ENCODE assay signal across 1 cellular context in genomic region chr16:378113-378820, GRCh38.
TF ChIP-seq lines count a peak whose summit lies in the region.

No MANE protein-coding gene starts in this region.

TF ChIP-seq in K562, 482 proteins besides CTCF, POLR2A, EP300 and RAD21:
- peak; percentile 45 for TF ChIP-seq RBFOX2 (IDR thresholded peaks at IDR 0.05; ENCODE audit: low read depth, low read length)
- peak; percentile 85; the same call in 1 of the 2 replicates for TF ChIP-seq HNRNPL (IDR thresholded peaks at IDR 0.05; ENCODE audit: low read depth, low read length)
